In genomic region chr14:89240414-89240813, GRCh38 we compare ENCODE assay signal across 18 cellular contexts.
DNase-seq lines count a peak whose midpoint lies in the region; ATAC-seq, FAIRE-seq and TF ChIP-seq lines count a peak whose summit lies in the region.
"Had no signal": no experiment of that assay in that cellular context is flagged by ENCODE, and none has a peak within 500 bp of the region (broad histone marks: within the 10 kb centered on the region; RNA-seq: fewer than 3 reads in every experiment).

No MANE protein-coding gene starts in this region.

- no peak overlapping the region for H3K4me3 Mint-ChIP-seq in activated CD8-positive, alpha-beta T cell treated with anti-CD3 and anti-CD28 coated beads, Interleukin-2, amount 10 ng/mL, durations not matched to agents 7 days and 5 days
- no peak overlapping the region for H3K4me3 Mint-ChIP-seq in activated CD8-positive, alpha-beta T cell treated with anti-CD3 and anti-CD28 coated beads for 36 hours
- H3K4me3 Mint-ChIP-seq: brain had no signal

- peaks cover under 1% of the 10 kb centered on the region for H3K4me1 ChIP-seq in RWPE2 (ENCODE audit: insufficient read depth, poor library complexity, severe bottlenecking)
- H3K4me1 ChIP-seq in endothelial cell of umbilical vein (ENCODE audit: control insufficient read depth, extremely low read depth, insufficient read depth, low read length): peaks cover 17% of the 10 kb centered on the region
- H3K4me1 ChIP-seq in testis: peaks cover 57% of the 10 kb centered on the region
- H3K4me1 ChIP-seq: SJSA1 had no signal

- no peak overlapping the region for H3K27ac Mint-ChIP-seq in activated CD8-positive, alpha-beta T cell treated with anti-CD3 and anti-CD28 coated beads, Interleukin-2, amount 10 ng/mL, durations not matched to agents 7 days and 5 days
- H3K27ac Mint-ChIP-seq in activated CD8-positive, alpha-beta T cell treated with anti-CD3 and anti-CD28 coated beads for 36 hours: no peak overlapping the region

- TF ChIP-seq POLR2A in endothelial cell of umbilical vein (IDR thresholded peaks at IDR 0.05; ENCODE audit: low read depth, low read length) (no peak), testis (IDR thresholded peaks at IDR 0.05) (no peak)

- no peaks in the 10 kb centered on the region for H3K27me3 Mint-ChIP-seq in activated CD8-positive, alpha-beta T cell treated with anti-CD3 and anti-CD28 coated beads, Interleukin-2, amount 10 ng/mL, durations not matched to agents 7 days and 5 days (ENCODE audit: low read depth)
- no peaks in the 10 kb centered on the region for H3K27me3 Mint-ChIP-seq in activated CD8-positive, alpha-beta T cell treated with anti-CD3 and anti-CD28 coated beads for 36 hours

- peaks cover 23% of the 10 kb centered on the region for H3K4me1 Mint-ChIP-seq in activated CD8-positive, alpha-beta T cell treated with anti-CD3 and anti-CD28 coated beads, Interleukin-2, amount 10 ng/mL, durations not matched to agents 7 days and 5 days (ENCODE audit: low read depth)
- H3K4me1 Mint-ChIP-seq in activated CD8-positive, alpha-beta T cell treated with anti-CD3 and anti-CD28 coated beads for 36 hours (ENCODE audit: low read depth): peaks cover 60% of the 10 kb centered on the region

- H3K4me2 ChIP-seq in endothelial cell of umbilical vein (ENCODE audit: insufficient read depth, low read length): peak overlapping the region; percentile 25

- H3K27ac ChIP-seq in RWPE2 (ENCODE audit: poor library complexity, severe bottlenecking) (no peak overlapping the region), endothelial cell of umbilical vein (ENCODE audit: insufficient read depth, low read depth, low read length) (peak overlapping the region; percentile 54), testis (peak overlapping the region; percentile 81 to 82)
- H3K27ac ChIP-seq: epithelial cell of prostate, parathyroid adenoma, SJSA1 had no signal

- POLR2A ChIA-PET in activated CD8-positive, alpha-beta T cell treated with anti-CD3 and anti-CD28 coated beads, Interleukin-2, amount 10 ng/mL, durations not matched to agents 7 days and 5 days (lab: Charles Lee): interaction anchor here (1.0 kb wide), 1 partner anchor 10 kb away, joined by 3 read pairs; no protein-coding TSS in a partner anchor
- POLR2A ChIA-PET in activated CD8-positive, alpha-beta T cell treated with anti-CD3 and anti-CD28 coated beads for 36 hours (lab: Charles Lee): interaction anchor here (1.0 kb wide), 1 partner anchor 32 kb away, joined by 3 read pairs; no protein-coding TSS in a partner anchor
- POLR2A ChIA-PET in endothelial cell of umbilical vein (lab: Charles Lee): no interaction called here

- H3K9ac ChIP-seq in endothelial cell of umbilical vein (replicated peaks; ENCODE audit: extremely low read depth, insufficient read depth, low read length): no peak overlapping the region
- H3K9ac ChIP-seq: parathyroid adenoma had no signal

- dilution Hi-C loops in endothelial cell of umbilical vein (cut with MboI; ENCODE audit: extremely low pct_ligation_motif_present, low sequenced_read_pairs): no loop called here

- H3K9me3 ChIP-seq in RWPE2 (ENCODE audit: severe bottlenecking): no peaks in the 10 kb centered on the region
- no peaks in the 10 kb centered on the region for H3K9me3 ChIP-seq in endothelial cell of umbilical vein (replicated peaks; ENCODE audit: control insufficient read depth, insufficient read depth, low read length)
- H3K9me3 ChIP-seq in testis: no peaks in the 10 kb centered on the region
- H3K9me3 ChIP-seq: SJSA1, uterus had no signal

- no peak overlapping the region for H2AFZ ChIP-seq in endothelial cell of umbilical vein (ENCODE audit: low read depth, low read length)
- H2AFZ ChIP-seq: parathyroid adenoma had no signal

- no TSS peak for BruUV-seq in endothelial cell of umbilical vein (replicated peaks; lab: Mats Ljungman, UMichigan)

- H3K79me2 ChIP-seq in endothelial cell of umbilical vein (ENCODE audit: control insufficient read depth, insufficient read depth, low read length): no peaks in the 10 kb centered on the region

- H3K9me1 ChIP-seq in endothelial cell of umbilical vein (replicated peaks; ENCODE audit: control insufficient read depth, extremely low read depth, insufficient read depth, low read length): peaks cover 6% of the 10 kb centered on the region

- ATAC-seq in activated CD8-positive, alpha-beta T cell treated with anti-CD3 and anti-CD28 coated beads, Interleukin-2, amount 10 ng/mL, durations not matched to agents 7 days and 5 days: peak; percentile 42
- no peak for ATAC-seq in activated CD8-positive, alpha-beta T cell treated with anti-CD3 and anti-CD28 coated beads for 36 hours
- ATAC-seq in RWPE2 (ENCODE audit: low read depth): peak; percentile 79
- ATAC-seq: activated CD4-positive, CD25-positive, alpha-beta regulatory T cell treated with anti-CD3 and anti-CD28 coated beads, Interleukin-2, amount 50 U/mL, for 24 hours had no signal

- no peaks in the 10 kb centered on the region for H3K27me3 ChIP-seq in RWPE2 (ENCODE audit: insufficient read depth, poor library complexity, severe bottlenecking)
- no peaks in the 10 kb centered on the region for H3K27me3 ChIP-seq in endothelial cell of umbilical vein (ENCODE audit: control insufficient read depth in 2 of 2, insufficient read depth in 2 of 2, low read length in 2 of 2)
- H3K27me3 ChIP-seq in testis: no peaks in the 10 kb centered on the region
- H3K27me3 ChIP-seq: SJSA1, uterus had no signal

- H4K20me1 ChIP-seq in endothelial cell of umbilical vein (replicated peaks; ENCODE audit: control insufficient read depth, extremely low read depth, insufficient read depth, low read length): peaks cover 5% of the 10 kb centered on the region

- no peak for TF ChIP-seq CTCF in activated CD8-positive, alpha-beta T cell treated with anti-CD3 and anti-CD28 coated beads for 36 hours (IDR thresholded peaks at IDR 0.05)
- TF ChIP-seq CTCF in RWPE2 (IDR thresholded peaks at IDR 0.05; ENCODE audit: poor library complexity, severe bottlenecking) (no peak), endothelial cell of umbilical vein (IDR thresholded peaks at IDR 0.05; ENCODE audit: extremely low read depth in 1 of 2, insufficient read depth in 1 of 2, low read depth in 1 of 2, low read length in 2 of 2) (no peak), testis (IDR thresholded peaks at IDR 0.05) (no peak)

- DNase-seq in activated CD8-positive, alpha-beta T cell treated with anti-CD3 and anti-CD28 coated beads, Interleukin-2, amount 10 ng/mL, durations not matched to agents 7 days and 5 days: no peak
- DNase-seq in activated CD8-positive, alpha-beta T cell treated with anti-CD3 and anti-CD28 coated beads for 36 hours: no peak
- DNase-seq in RWPE2 (ENCODE audit: low spot score) (no peak), endothelial cell of umbilical vein (ENCODE audit: low read depth, low spot score) (peak; percentile 22), testis (no peak), inferior parietal cortex (ENCODE audit: extremely low spot score) (no peak), COR-L47 (lab: John Stamatoyannopoulos, UW) (no peak)
- DNase-seq in activated naive CD4-positive, alpha-beta T cell treated with Interleukin-2 at 50 U/mL for 16 hours: no peak
- DNase-seq: GOT3, NCI-H1436, uterus had no signal

- intact Hi-C loops in activated CD8-positive, alpha-beta T cell treated with anti-CD3 and anti-CD28 coated beads for 36 hours (cut with micrococcal nuclease): no loop called here
- intact Hi-C loops in endothelial cell of umbilical vein (cut with micrococcal nuclease): loop anchor here (5.0 kb wide), 2 partner anchors 177 to 677 kb away; partner anchors contain the start of gene FOXN3
- intact Hi-C loops in testis (cut with DNase I; ENCODE audit: low total_unique reads): no loop called here

- no peaks in the 10 kb centered on the region for H3K9me3 Mint-ChIP-seq in activated CD8-positive, alpha-beta T cell treated with anti-CD3 and anti-CD28 coated beads, Interleukin-2, amount 10 ng/mL, durations not matched to agents 7 days and 5 days (ENCODE audit: insufficient read depth)
- peaks cover 4% of the 10 kb centered on the region for H3K9me3 Mint-ChIP-seq in activated CD8-positive, alpha-beta T cell treated with anti-CD3 and anti-CD28 coated beads for 36 hours

- H3K36me3 ChIP-seq in RWPE2 (ENCODE audit: low read depth) (no peaks in the 10 kb centered on the region), endothelial cell of umbilical vein (ENCODE audit: control insufficient read depth in 2 of 2, extremely low read depth in 1 of 2, insufficient read depth in 2 of 2, low read length in 2 of 2) (peaks cover 0 to 2% of the 10 kb centered on the region in 2 experiments), testis (ENCODE audit: low read depth, missing control alignments) (no peaks in the 10 kb centered on the region)
- H3K36me3 ChIP-seq: SJSA1, uterus had no signal

- CTCF ChIA-PET in activated CD8-positive, alpha-beta T cell treated with anti-CD3 and anti-CD28 coated beads, Interleukin-2, amount 10 ng/mL, durations not matched to agents 7 days and 5 days (lab: Charles Lee): no interaction called here
- CTCF ChIA-PET in activated CD8-positive, alpha-beta T cell treated with anti-CD3 and anti-CD28 coated beads for 36 hours (lab: Charles Lee): interaction anchor here (0.6 to 1.5 kb wide), 2 partner anchors 383 to 675 kb away, joined by 3 read pairs; no protein-coding TSS in a partner anchor
- CTCF ChIA-PET in endothelial cell of umbilical vein (lab: Charles Lee): interaction anchor here (1.2 to 1.5 kb wide), 3 partner anchors 9 to 200 kb away, joined by 3 to 4 read pairs (median 4); no protein-coding TSS in a partner anchor

- peaks cover 16% of the 10 kb centered on the region for H3K36me3 Mint-ChIP-seq in activated CD8-positive, alpha-beta T cell treated with anti-CD3 and anti-CD28 coated beads, Interleukin-2, amount 10 ng/mL, durations not matched to agents 7 days and 5 days (ENCODE audit: low read depth)
- H3K36me3 Mint-ChIP-seq in activated CD8-positive, alpha-beta T cell treated with anti-CD3 and anti-CD28 coated beads for 36 hours (ENCODE audit: low read depth): peaks cover 39% of the 10 kb centered on the region

- WGBS in testis, 2 donors: 70 to 81% methylated on average over 3 of the region's 3 CpGs

- H3K4me3 ChIP-seq in RWPE2 (ENCODE audit: severe bottlenecking) (no peak overlapping the region), endothelial cell of umbilical vein (replicated peaks in 1 of 3; ENCODE audit: insufficient read depth in 1 of 3, low read depth in 1 of 3, low read length in 3 of 3) (no peak overlapping the region), testis (no peak overlapping the region)
- H3K4me3 ChIP-seq: SJSA1, uterus had no signal

- peak; percentile 43 for FAIRE-seq in endothelial cell of umbilical vein (lab: Jason Lieb, UNC)
- FAIRE-seq: GM18507, HTR-8/SVneo had no signal

TF ChIP-seq in endothelial cell of umbilical vein, 7 proteins besides CTCF, POLR2A, EP300 and RAD21 (continues in another document):
- peak; percentile 22 for TF ChIP-seq POLR2AphosphoS5 (IDR thresholded peaks at IDR 0.05; ENCODE audit: insufficient read depth, low read depth, low read length)
- TF ChIP-seq EZH2 (IDR thresholded peaks at IDR 0.05; ENCODE audit: borderline replicate concordance, low read depth, low read length, severe bottlenecking): no peak
- TF ChIP-seq, protein P1, sequence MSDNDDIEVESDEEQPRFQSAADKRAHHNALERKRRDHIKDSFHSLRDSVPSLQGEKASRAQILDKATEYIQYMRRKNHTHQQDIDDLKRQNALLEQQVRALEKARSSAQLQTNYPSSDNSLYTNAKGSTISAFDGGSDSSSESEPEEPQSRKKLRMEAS (IDR thresholded peaks at IDR 0.05; ENCODE audit: insufficient read depth, insufficient read length): no peak
